In the genomic region with DNA sequence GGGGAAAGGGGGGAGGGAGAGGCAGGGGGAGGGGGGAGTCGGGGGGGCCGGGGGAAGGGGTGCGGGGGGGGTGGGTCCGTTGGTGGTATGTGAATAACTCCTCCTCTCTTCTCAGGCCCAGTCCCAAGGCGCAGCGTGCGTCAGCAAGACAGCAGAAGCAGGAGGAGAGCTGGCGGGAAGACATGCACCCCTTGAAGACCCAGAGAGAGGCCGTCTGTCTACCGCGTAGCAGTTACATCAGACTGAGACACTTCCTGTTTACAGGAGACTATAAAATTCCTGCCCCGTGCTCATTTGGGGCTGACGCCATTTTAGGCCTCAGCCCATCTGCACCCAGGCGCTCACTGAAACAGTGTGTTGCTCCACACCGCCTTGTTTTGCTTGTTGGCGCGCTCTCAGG, we compare ENCODE assay signal across 14 cellular contexts. TPM values are rescaled to one million over a fixed set of nuclear protein-coding genes. Genes with fewer than 3 reads are reported as not detected.
DNase-seq lines count a peak whose midpoint lies in the region; ATAC-seq and TF ChIP-seq lines count a peak whose summit lies in the region.
"Had no signal": no experiment of that assay in that cellular context is flagged by ENCODE, and none has a peak within 500 bp of the region (broad histone marks: within the 10 kb centered on the region; RNA-seq: fewer than 3 reads in every experiment).

No MANE protein-coding gene starts in this region.

- H3K14ac ChIP-seq in trophoblast cell (ENCODE audit: low read length) = no peak overlapping the region

- peaks cover 5% of the 10 kb centered on the region; the same call in 2 of the 3 replicates for H3K36me3 Mint-ChIP-seq in GM23338 (ENCODE audit: low read depth)
- no peaks in the 10 kb centered on the region for H3K36me3 Mint-ChIP-seq in activated T-helper 1 cell treated with anti-CD3 and anti-CD28 coated beads, Interleukin-12 subunit alpha, Interleukin-12 subunit beta, Interleukin-2, Interleukin-4 antibody, amounts not matched to agents 30 ng/mL and 10 ng/mL and 1 ng/mL, durations not matched to agents 14 hours and 24 hours and 36 hours (ENCODE audit: low read depth)

- H3K79me1 ChIP-seq in trophoblast cell (ENCODE audit: low read length) = no peaks in the 10 kb centered on the region

- no peaks in the 10 kb centered on the region for H4K20me1 ChIP-seq in GM23338 (replicated peaks; ENCODE audit: insufficient read depth)

- H2AFZ ChIP-seq in GM23338 (peak overlapping the region; percentile 96), trophoblast cell (ENCODE audit: insufficient read depth, low read length, poor library complexity) (peak overlapping the region; percentile 62)

- no peak overlapping the region for H2BK12ac ChIP-seq in trophoblast cell (ENCODE audit: low read length)

- no peaks in the 10 kb centered on the region for H3K4me1 Mint-ChIP-seq in GM23338
- no peaks in the 10 kb centered on the region for H3K4me1 Mint-ChIP-seq in activated T-helper 1 cell treated with anti-CD3 and anti-CD28 coated beads, Interleukin-12 subunit alpha, Interleukin-12 subunit beta, Interleukin-2, Interleukin-4 antibody, amounts not matched to agents 30 ng/mL and 10 ng/mL and 1 ng/mL, durations not matched to agents 14 hours and 24 hours and 36 hours (ENCODE audit: low read depth)
- H3K4me1 Mint-ChIP-seq: T-helper 17 cell had no signal

- H3K27ac Mint-ChIP-seq in GM23338 = no peak overlapping the region
- no peak overlapping the region for H3K27ac Mint-ChIP-seq in activated T-helper 1 cell treated with anti-CD3 and anti-CD28 coated beads, Interleukin-12 subunit alpha, Interleukin-12 subunit beta, Interleukin-2, Interleukin-4 antibody, amounts not matched to agents 30 ng/mL and 10 ng/mL and 1 ng/mL, durations not matched to agents 14 hours and 24 hours and 36 hours
- H3K27ac Mint-ChIP-seq: T-helper 17 cell had no signal

- H3K79me2 ChIP-seq in GM23338 (replicated peaks; ENCODE audit: insufficient read depth) = no peaks in the 10 kb centered on the region
- no peaks in the 10 kb centered on the region for H3K79me2 ChIP-seq in trophoblast cell (ENCODE audit: control insufficient read depth, insufficient read depth, low read length, poor library complexity)

- WGBS in trophoblast cell (ENCODE audit: extremely low coverage, insufficient coverage, insufficient read length) = no CpG with 5 or more reads among the region's 17 CpGs

- H3K4me3 ChIP-seq in GM23338 (no peak overlapping the region), cardiac fibroblast (replicated peaks in 1 of 2; ENCODE audit: low read depth in 2 of 2, low read length in 2 of 2) (no peak overlapping the region), trophoblast cell (ENCODE audit: low read depth, low read length) (no peak overlapping the region)
- H3K4me3 ChIP-seq: body of pancreas had no signal

- H3K9me2 ChIP-seq in GM23338 (ENCODE audit: insufficient read depth) = peaks cover 7% of the 10 kb centered on the region; the same call in 1 of the 2 replicates

- no peak overlapping the region for H3K27ac ChIP-seq in GM23338 (ENCODE audit: low read depth)
- no peak overlapping the region for H3K27ac ChIP-seq in trophoblast cell (ENCODE audit: low read depth, low read length)
- H3K27ac ChIP-seq: body of pancreas had no signal

- no peak overlapping the region for H3K4me3 Mint-ChIP-seq in GM23338
- H3K4me3 Mint-ChIP-seq in activated T-helper 1 cell treated with anti-CD3 and anti-CD28 coated beads, Interleukin-12 subunit alpha, Interleukin-12 subunit beta, Interleukin-2, Interleukin-4 antibody, amounts not matched to agents 30 ng/mL and 10 ng/mL and 1 ng/mL, durations not matched to agents 14 hours and 24 hours and 36 hours = no peak overlapping the region
- H3K4me3 Mint-ChIP-seq: T-helper 17 cell had no signal

- H3K9me3 Mint-ChIP-seq in GM23338 = peaks cover 25% of the 10 kb centered on the region
- no peaks in the 10 kb centered on the region for H3K9me3 Mint-ChIP-seq in activated T-helper 1 cell treated with anti-CD3 and anti-CD28 coated beads, Interleukin-12 subunit alpha, Interleukin-12 subunit beta, Interleukin-2, Interleukin-4 antibody, amounts not matched to agents 30 ng/mL and 10 ng/mL and 1 ng/mL, durations not matched to agents 14 hours and 24 hours and 36 hours

- no peaks in the 10 kb centered on the region for H3K4me1 ChIP-seq in GM23338 (ENCODE audit: insufficient read depth)
- no peaks in the 10 kb centered on the region for H3K4me1 ChIP-seq in trophoblast cell (ENCODE audit: control insufficient read depth in 1 of 2, insufficient read depth in 2 of 2, low read length in 2 of 2)

- H4K8ac ChIP-seq in trophoblast cell (ENCODE audit: low read depth, low read length) = peak overlapping the region; percentile 66

- H2AK5ac ChIP-seq in trophoblast cell (ENCODE audit: low read length) = no peak overlapping the region

- H3K27me3 ChIP-seq in GM23338 (ENCODE audit: insufficient read depth) (no peaks in the 10 kb centered on the region), trophoblast cell (ENCODE audit: insufficient read depth, low read length) (no peaks in the 10 kb centered on the region)
- H3K27me3 ChIP-seq: body of pancreas had no signal

- no peaks in the 10 kb centered on the region; the same call in 1 of the 2 replicates for H3K36me3 ChIP-seq in GM23338 (ENCODE audit: insufficient read depth)
- H3K36me3 ChIP-seq in trophoblast cell (ENCODE audit: control insufficient read depth in 1 of 2, insufficient read depth in 2 of 2, low read length in 2 of 2) = no peaks in the 10 kb centered on the region

- H3K18ac ChIP-seq in trophoblast cell (ENCODE audit: low read length) = no peak overlapping the region

- TF ChIP-seq CTCF in GM23338 (conservative IDR thresholded peaks at IDR 0.05; ENCODE audit: low read depth in 2 of 2) (no peak), cardiac fibroblast (IDR thresholded peaks at IDR 0.05; ENCODE audit: low read depth, low read length) (no peak)

- H2BK5ac ChIP-seq in trophoblast cell (ENCODE audit: low read depth, low read length, poor library complexity) = no peak overlapping the region

- no peak overlapping the region for H3K4ac ChIP-seq in trophoblast cell (ENCODE audit: low read depth, low read length)

- no peak overlapping the region for H3K9ac ChIP-seq in trophoblast cell (ENCODE audit: low read length)

- peak; percentile 27 for DNase-seq in GM23338 (ENCODE audit: low spot score)
- DNase-seq in NCI-H2196 treated with DMSO at 0.1 percent for 48 hours (lab: John Stamatoyannopoulos, UW; ENCODE audit: unreplicated experiment) = peak; percentile 52
- peak; percentile 5 to 17 for DNase-seq in cardiac fibroblast (ENCODE audit: low read depth in 2 of 2)
- DNase-seq in trophoblast cell = no peak
- DNase-seq in NCI-H1694 treated with DMSO at 0.1 percent for 48 hours (lab: John Stamatoyannopoulos, UW) = no peak
- DNase-seq in GM19240 (ENCODE audit: insufficient read length, low spot score) = no peak
- no peak for DNase-seq in activated T-helper 1 cell treated with anti-CD3 and anti-CD28 coated beads, Interleukin-12 subunit alpha, Interleukin-12 subunit beta, Interleukin-2, Interleukin-4 antibody, amounts not matched to agents 30 ng/mL and 10 ng/mL and 1 ng/mL, durations not matched to agents 14 hours and 24 hours and 36 hours (ENCODE audit: low spot score)
- DNase-seq: activated CD4-positive, alpha-beta T cell treated with anti-CD3 and anti-CD28 coated beads, Interleukin-2, amount 50 U/mL, for 4 hours; activated gamma-delta T cell; COR-L47; NCI-H1930; T-helper 17 cell had no signal

- no peak for ATAC-seq in GM23338
- ATAC-seq: body of pancreas, left lobe of liver, T-helper 17 cell had no signal

- no peak overlapping the region for H2BK120ac ChIP-seq in trophoblast cell (ENCODE audit: insufficient read depth, low read length, poor library complexity)

- peaks cover 10% of the 10 kb centered on the region for H3K27me3 Mint-ChIP-seq in GM23338 (ENCODE audit: insufficient read depth, low read depth, poor library complexity)
- peaks cover 19% of the 10 kb centered on the region for H3K27me3 Mint-ChIP-seq in activated T-helper 1 cell treated with anti-CD3 and anti-CD28 coated beads, Interleukin-12 subunit alpha, Interleukin-12 subunit beta, Interleukin-2, Interleukin-4 antibody, amounts not matched to agents 30 ng/mL and 10 ng/mL and 1 ng/mL, durations not matched to agents 14 hours and 24 hours and 36 hours (ENCODE audit: insufficient read depth)

- no peaks in the 10 kb centered on the region for H3K9me3 ChIP-seq in trophoblast cell (ENCODE audit: insufficient read depth, low read depth, low read length)
- H3K9me3 ChIP-seq: body of pancreas had no signal

- H3K4me2 ChIP-seq in GM23338 (no peak overlapping the region), trophoblast cell (ENCODE audit: low read length) (no peak overlapping the region)

- H4K12ac ChIP-seq in trophoblast cell (ENCODE audit: low read depth, low read length) = no peak overlapping the region

- H3K23ac ChIP-seq in trophoblast cell (ENCODE audit: low read length) = no peak overlapping the region

- intact Hi-C loops in activated T-helper 1 cell treated with anti-CD3 and anti-CD28 coated beads, Interleukin-12 subunit alpha, Interleukin-12 subunit beta, Interleukin-2, Interleukin-4 antibody, amounts not matched to agents 30 ng/mL and 10 ng/mL and 1 ng/mL, durations not matched to agents 14 hours and 24 hours and 36 hours (cut with micrococcal nuclease) = no loop called here

- no peaks in the 10 kb centered on the region for H3F3A ChIP-seq in GM23338 (replicated peaks; ENCODE audit: low read depth)

- no peak overlapping the region for H4K91ac ChIP-seq in trophoblast cell (ENCODE audit: low read depth, low read length)

TF ChIP-seq in GM23338, 12 proteins besides CTCF, POLR2A, EP300 and RAD21 (continues in another document):
- TF ChIP-seq CREB1 (CRISPR knock-in tag; IDR thresholded peaks at IDR 0.05; ENCODE audit: low read depth) (no peak), STAT1 (IDR thresholded peaks at IDR 0.05; ENCODE audit: unreplicated experiment) (no peak), ZNF114 (CRISPR knock-in tag; IDR thresholded peaks at IDR 0.05) (no peak)
- TF ChIP-seq, protein P1, sequence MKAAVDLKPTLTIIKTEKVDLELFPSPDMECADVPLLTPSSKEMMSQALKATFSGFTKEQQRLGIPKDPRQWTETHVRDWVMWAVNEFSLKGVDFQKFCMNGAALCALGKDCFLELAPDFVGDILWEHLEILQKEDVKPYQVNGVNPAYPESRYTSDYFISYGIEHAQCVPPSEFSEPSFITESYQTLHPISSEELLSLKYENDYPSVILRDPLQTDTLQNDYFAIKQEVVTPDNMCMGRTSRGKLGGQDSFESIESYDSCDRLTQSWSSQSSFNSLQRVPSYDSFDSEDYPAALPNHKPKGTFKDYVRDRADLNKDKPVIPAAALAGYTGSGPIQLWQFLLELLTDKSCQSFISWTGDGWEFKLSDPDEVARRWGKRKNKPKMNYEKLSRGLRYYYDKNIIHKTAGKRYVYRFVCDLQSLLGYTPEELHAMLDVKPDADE (IDR thresholded peaks at IDR 0.05) = no peak

RNA-seq across cellular contexts. Expression of a gene that starts 55.3 kb away (rescaled TPM):
- 33.8 and 45.1 TPM in 2 replicates for total RNA-seq in GM23338 (2014; rRNA removed; shearing (Covaris generic))
- 32.5 and 33.1 TPM in 2 replicates for polyA plus RNA-seq in GM23338 (2016; fragmentation: Nextera tagmentation; extraction: Ambion mirVana)
- 17.4 and 20.0 TPM in 2 replicates for polyA plus RNA-seq in trophoblast cell (2013)
- 21.9 and 22.0 TPM in 2 replicates for total RNA-seq in activated T-helper 1 cell treated with anti-CD3 and anti-CD28 coated beads, Interleukin-12 subunit alpha, Interleukin-12 subunit beta, Interleukin-2, Interleukin-4 antibody, amounts not matched to agents 30 ng/mL and 10 ng/mL and 1 ng/mL, durations not matched to agents 14 hours and 24 hours and 36 hours

Comparison
In these comparisons a context has a peak if more than half of its experiments do, and no peak if none do; other contexts are left out.
1. DNase-seq: peak in GM23338 (single experiment), NCI-H2196 treated with DMSO at 0.1 percent for 48 hours (single experiment) and cardiac fibroblast (2 of 2); none in trophoblast cell (0 of 2), NCI-H1694 treated with DMSO at 0.1 percent for 48 hours (single experiment), GM19240 (single experiment) and activated T-helper 1 cell treated with anti-CD3 and anti-CD28 coated beads, Interleukin-12 subunit alpha, Interleukin-12 subunit beta, Interleukin-2, Interleukin-4 antibody, amounts not matched to agents 30 ng/mL and 10 ng/mL and 1 ng/mL, durations not matched to agents 14 hours and 24 hours and 36 hours (single experiment).